In genomic region chr7:121530251-121531174, GRCh38 we compare ENCODE assay signal across 8 cellular contexts.
DNase-seq lines count a peak whose midpoint lies in the region; ATAC-seq and TF ChIP-seq lines count a peak whose summit lies in the region.

No MANE protein-coding gene starts in this region.

- TF ChIP-seq CTCF in ovary (IDR thresholded peaks at IDR 0.05) = no peak

- peaks cover 52% of the 10 kb centered on the region for H3K4me1 Mint-ChIP-seq in activated CD8-positive, alpha-beta memory T cell treated with anti-CD3 and anti-CD28 coated beads, Interleukin-2, amount 10 ng/mL, durations not matched to agents 7 days and 5 days

- peaks cover 32% of the 10 kb centered on the region for H3K36me3 Mint-ChIP-seq in activated CD8-positive, alpha-beta memory T cell treated with anti-CD3 and anti-CD28 coated beads, Interleukin-2, amount 10 ng/mL, durations not matched to agents 7 days and 5 days

- no peak for TF ChIP-seq POLR2A in ovary (IDR thresholded peaks at IDR 0.05)

- TF ChIP-seq EP300 in ovary (IDR thresholded peaks at IDR 0.05) = no peak

- intact Hi-C loops in ovary (cut with DNase I) = no loop called here
- intact Hi-C loops in posterior vena cava (cut with DNase I) = no loop called here

- no peaks in the 10 kb centered on the region for H3K27me3 Mint-ChIP-seq in activated CD8-positive, alpha-beta memory T cell treated with anti-CD3 and anti-CD28 coated beads, Interleukin-2, amount 10 ng/mL, durations not matched to agents 7 days and 5 days

- H3K27ac ChIP-seq in ovary = no peak overlapping the region

- peak overlapping the region; percentile 90 for H3K27ac Mint-ChIP-seq in activated CD8-positive, alpha-beta memory T cell treated with anti-CD3 and anti-CD28 coated beads, Interleukin-2, amount 10 ng/mL, durations not matched to agents 7 days and 5 days

- H3K4me1 ChIP-seq in ovary (ENCODE audit: insufficient read depth) = no peaks in the 10 kb centered on the region

- peak overlapping the region; percentile 36 for H3K4me3 Mint-ChIP-seq in activated CD8-positive, alpha-beta memory T cell treated with anti-CD3 and anti-CD28 coated beads, Interleukin-2, amount 10 ng/mL, durations not matched to agents 7 days and 5 days

- peak; percentile 99 for ATAC-seq in GM21423 (IDR thresholded peaks at IDR 0.05; ENCODE audit: unreplicated experiment)
- ATAC-seq in activated CD8-positive, alpha-beta memory T cell treated with anti-CD3 and anti-CD28 coated beads, Interleukin-2, amount 10 ng/mL, durations not matched to agents 7 days and 5 days = peak; percentile 99

- H3K9me3 ChIP-seq in ovary = no peaks in the 10 kb centered on the region

- no peaks in the 10 kb centered on the region for H3K36me3 ChIP-seq in ovary

- CTCF ChIA-PET in activated CD8-positive, alpha-beta memory T cell treated with anti-CD3 and anti-CD28 coated beads, Interleukin-2, amount 10 ng/mL, durations not matched to agents 7 days and 5 days (lab: Charles Lee) = interaction anchor here (0.7 to 3.9 kb wide), 12 partner anchors 9 to 169 kb away, joined by 3 to 28 read pairs (median 6); partner anchors contain the start of gene FAM3C

- H3K27me3 ChIP-seq in ovary = no peaks in the 10 kb centered on the region

- peak; percentile 51 for DNase-seq in DMS 273 treated with DMSO at 0.1 percent for 48 hours (lab: John Stamatoyannopoulos, UW)
- peak; percentile 82 for DNase-seq in HK-2 (ENCODE audit: unreplicated experiment)
- peak; percentile 92 for DNase-seq in activated CD8-positive, alpha-beta memory T cell treated with anti-CD3 and anti-CD28 coated beads, Interleukin-2, amount 10 ng/mL, durations not matched to agents 7 days and 5 days
- DNase-seq in glomerular visceral epithelial cell (ENCODE audit: extremely low spot score) = peak; percentile 96
- peak; percentile 2 to 26 for DNase-seq in stimulated activated CD4-positive, alpha-beta T cell treated with anti-CD3 and anti-CD28 coated beads, Interleukin-4, amount 100 ng/mL, for 4 hours
- no peak for DNase-seq in ovary
- DNase-seq in posterior vena cava (ENCODE audit: low spot score) = no peak

- no peak overlapping the region for H3K4me3 ChIP-seq in ovary

- peaks cover 2% of the 10 kb centered on the region for H3K9me3 Mint-ChIP-seq in activated CD8-positive, alpha-beta memory T cell treated with anti-CD3 and anti-CD28 coated beads, Interleukin-2, amount 10 ng/mL, durations not matched to agents 7 days and 5 days (ENCODE audit: low read depth)

- 73 to 81% (median 77%) methylated on average over 4 of the region's 4 CpGs for WGBS in ovary, 3 donors

Comparison
In these comparisons a context has a peak if more than half of its experiments do, and no peak if none do; other contexts are left out.
1. DNase-seq: peak in DMS 273 treated with DMSO at 0.1 percent for 48 hours (single experiment), HK-2 (single experiment), activated CD8-positive, alpha-beta memory T cell treated with anti-CD3 and anti-CD28 coated beads, Interleukin-2, amount 10 ng/mL, durations not matched to agents 7 days and 5 days (single experiment), glomerular visceral epithelial cell (single experiment) and stimulated activated CD4-positive, alpha-beta T cell treated with anti-CD3 and anti-CD28 coated beads, Interleukin-4, amount 100 ng/mL, for 4 hours (2 of 2); none in ovary (0 of 5) and posterior vena cava (single experiment).